Comparison of ENCODE assay signal across 8 cellular contexts in genomic region chr1:10471411-10472219, GRCh38. TPM values are rescaled to one million over a fixed set of nuclear protein-coding genes. Genes with fewer than 3 reads are reported as not detected.
DNase-seq lines count a peak whose midpoint lies in the region; ATAC-seq, FAIRE-seq and TF ChIP-seq lines count a peak whose summit lies in the region.

No MANE protein-coding gene starts in this region.

- peaks cover 27% of the 10 kb centered on the region for H3K36me3 ChIP-seq in DND-41 (ENCODE audit: insufficient read depth, low read length)
- H3K36me3 ChIP-seq in adipocyte (ENCODE audit: control insufficient read depth, insufficient read depth, low read length, severe bottlenecking): peaks cover 22% of the 10 kb centered on the region
- H3K36me3 ChIP-seq in kidney epithelial cell (ENCODE audit: control insufficient read depth, insufficient read depth, low read length): peaks cover 2% of the 10 kb centered on the region

- no peaks in the 10 kb centered on the region for H4K20me1 ChIP-seq in DND-41 (ENCODE audit: insufficient read depth, low read length)

- DNase-seq in DND-41 (no peak), HL-60 (ENCODE audit: low read depth in 1 of 2, low spot score in 1 of 2) (no peak), adipocyte (ENCODE audit: low read depth) (no peak), kidney epithelial cell (ENCODE audit: low read depth) (no peak), substantia nigra (lab: John Stamatoyannopoulos, UW) (peak in 4 of 49 donors; percentile 15 to 45 (median 38)), urothelium cell line (ENCODE audit: low spot score) (no peak), CD1c-positive myeloid dendritic cell (ENCODE audit: extremely low spot score) (no peak)

- H3K79me2 ChIP-seq in DND-41 (ENCODE audit: insufficient read depth, low read length): peaks cover 38% of the 10 kb centered on the region

- H3K27me3 ChIP-seq in DND-41 (ENCODE audit: insufficient read depth, low read length, poor library complexity): no peaks in the 10 kb centered on the region
- no peaks in the 10 kb centered on the region for H3K27me3 ChIP-seq in HL-60 (ENCODE audit: insufficient read depth, poor library complexity, severe bottlenecking)
- H3K27me3 ChIP-seq in adipocyte (replicated peaks; ENCODE audit: control insufficient read depth, insufficient read depth, low read length): no peaks in the 10 kb centered on the region
- H3K27me3 ChIP-seq in kidney epithelial cell (ENCODE audit: control insufficient read depth, insufficient read depth, low read length): no peaks in the 10 kb centered on the region

- H3K27ac ChIP-seq in DND-41 (ENCODE audit: low read length) (peak overlapping the region; percentile 69), HL-60 (replicated peaks) (peak overlapping the region; percentile 76), substantia nigra (ENCODE audit: low read depth, low read length, poor library complexity, severe bottlenecking) (peak overlapping the region; percentile 66)

- H3K4me3 ChIP-seq in DND-41 (ENCODE audit: low read depth in 1 of 2, low read length in 2 of 2): peak overlapping the region; percentile 58 to 88
- peak overlapping the region; percentile 77 for H3K4me3 ChIP-seq in HL-60 (replicated peaks; ENCODE audit: insufficient read depth, low read length)
- H3K4me3 ChIP-seq in adipocyte (ENCODE audit: low read length): peak overlapping the region; percentile 91
- peak overlapping the region; percentile 70 for H3K4me3 ChIP-seq in kidney epithelial cell (ENCODE audit: low read depth, low read length)

- H3K4me2 ChIP-seq in DND-41 (ENCODE audit: insufficient read depth, low read length): peak overlapping the region; percentile 84

- H3K9me3 ChIP-seq in DND-41 (ENCODE audit: insufficient read depth, low read length, severe bottlenecking) (no peaks in the 10 kb centered on the region), adipocyte (ENCODE audit: control insufficient read depth, low read length) (no peaks in the 10 kb centered on the region)

- FAIRE-seq in urothelium cell line (lab: Jason Lieb, UNC): no peak

- ATAC-seq in DND-41 (ENCODE audit: insufficient read depth, low read depth) (no peak), HG03460 (IDR thresholded peaks at IDR 0.05; ENCODE audit: unreplicated experiment) (no peak)

- H2AFZ ChIP-seq in DND-41 (ENCODE audit: low read depth, low read length): peak overlapping the region; percentile 93

- peak overlapping the region; percentile 68 for H3K9ac ChIP-seq in DND-41 (ENCODE audit: low read depth, low read length)
- H3K9ac ChIP-seq in adipocyte (ENCODE audit: low read length): peak overlapping the region; percentile 88

- H3K4me1 ChIP-seq in DND-41 (ENCODE audit: insufficient read depth, low read length) (peaks cover 47% of the 10 kb centered on the region), adipocyte (ENCODE audit: control insufficient read depth, insufficient read depth, low read length) (peaks cover 24% of the 10 kb centered on the region)

- TF ChIP-seq CTCF in DND-41 (IDR thresholded peaks at IDR 0.05; ENCODE audit: borderline replicate concordance, extremely low read depth, low read length, poor library complexity, severe bottlenecking) (no peak), HL-60 (IDR thresholded peaks at IDR 0.05; ENCODE audit: insufficient read depth, low read length) (no peak), kidney epithelial cell (IDR thresholded peaks at IDR 0.05; ENCODE audit: insufficient read depth, low read length, poor library complexity, severe bottlenecking) (no peak)

RNA-seq across cellular contexts. Expression of gene DFFA, which starts 0.7 kb away (rescaled TPM):
- 67.0 and 68.4 TPM in 2 replicates for total RNA-seq in kidney epithelial cell

RNA-seq across cellular contexts. Expression of gene PEX14, which starts 3.1 kb away (rescaled TPM):
- 24.9 and 27.4 TPM in 2 replicates for total RNA-seq in kidney epithelial cell

RNA-seq across cellular contexts. Expression of gene CORT, which starts 21.8 kb away (rescaled TPM):
- not detected in 2 replicates for total RNA-seq in kidney epithelial cell

RNA-seq across cellular contexts. Expression of gene CENPS, which starts 41.4 kb away (rescaled TPM):
- 6.6 and 8.5 TPM in 2 replicates for total RNA-seq in kidney epithelial cell
